Comparison of ENCODE assay signal across 3 cellular contexts in the genomic region with DNA sequence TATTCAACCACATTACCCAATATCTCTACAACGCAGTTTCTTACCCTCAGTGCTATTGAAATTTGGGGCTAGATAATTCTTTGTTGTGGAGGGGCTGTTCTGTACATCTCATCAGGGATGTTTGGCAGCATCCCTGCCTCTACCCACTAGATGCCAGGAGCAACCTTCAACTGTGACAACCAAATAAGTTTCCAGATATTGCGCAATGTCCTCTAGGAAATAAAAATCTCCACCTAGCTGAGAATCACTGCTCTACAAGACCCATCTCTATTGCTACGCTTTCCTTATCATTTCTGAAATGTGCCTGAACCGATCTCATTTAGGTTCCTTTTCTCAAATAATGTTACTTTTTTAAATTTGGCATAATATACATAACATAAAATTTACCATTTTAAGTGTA.
A peak's percentile ranks its signal among the peaks of the same experiment; 100 is the strongest.
TF ChIP-seq lines count a peak whose summit lies in the region.

No MANE protein-coding gene starts in this region.

TF ChIP-seq in HepG2, 621 proteins besides CTCF, POLR2A, EP300 and RAD21 (continues in another document):
- peak; percentile 91 for TF ChIP-seq CEBPG (CRISPR knock-in tag; IDR thresholded peaks at IDR 0.05)
- no peak for TF ChIP-seq ZNF720 (CRISPR knock-in tag; IDR thresholded peaks at IDR 0.05)
- no peak for TF ChIP-seq TAF1 (CRISPR knock-in tag; IDR thresholded peaks at IDR 0.05)
- TF ChIP-seq ZBTB1 (CRISPR knock-in tag; IDR thresholded peaks at IDR 0.05; ENCODE audit: borderline replicate concordance) = no peak
- TF ChIP-seq, protein P1, sequence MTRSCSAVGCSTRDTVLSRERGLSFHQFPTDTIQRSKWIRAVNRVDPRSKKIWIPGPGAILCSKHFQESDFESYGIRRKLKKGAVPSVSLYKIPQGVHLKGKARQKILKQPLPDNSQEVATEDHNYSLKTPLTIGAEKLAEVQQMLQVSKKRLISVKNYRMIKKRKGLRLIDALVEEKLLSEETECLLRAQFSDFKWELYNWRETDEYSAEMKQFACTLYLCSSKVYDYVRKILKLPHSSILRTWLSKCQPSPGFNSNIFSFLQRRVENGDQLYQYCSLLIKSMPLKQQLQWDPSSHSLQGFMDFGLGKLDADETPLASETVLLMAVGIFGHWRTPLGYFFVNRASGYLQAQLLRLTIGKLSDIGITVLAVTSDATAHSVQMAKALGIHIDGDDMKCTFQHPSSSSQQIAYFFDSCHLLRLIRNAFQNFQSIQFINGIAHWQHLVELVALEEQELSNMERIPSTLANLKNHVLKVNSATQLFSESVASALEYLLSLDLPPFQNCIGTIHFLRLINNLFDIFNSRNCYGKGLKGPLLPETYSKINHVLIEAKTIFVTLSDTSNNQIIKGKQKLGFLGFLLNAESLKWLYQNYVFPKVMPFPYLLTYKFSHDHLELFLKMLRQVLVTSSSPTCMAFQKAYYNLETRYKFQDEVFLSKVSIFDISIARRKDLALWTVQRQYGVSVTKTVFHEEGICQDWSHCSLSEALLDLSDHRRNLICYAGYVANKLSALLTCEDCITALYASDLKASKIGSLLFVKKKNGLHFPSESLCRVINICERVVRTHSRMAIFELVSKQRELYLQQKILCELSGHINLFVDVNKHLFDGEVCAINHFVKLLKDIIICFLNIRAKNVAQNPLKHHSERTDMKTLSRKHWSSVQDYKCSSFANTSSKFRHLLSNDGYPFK (CRISPR knock-in tag; IDR thresholded peaks at IDR 0.05; ENCODE audit: borderline replicate concordance) = no peak
- TF ChIP-seq NFATC3 (CRISPR knock-in tag; IDR thresholded peaks at IDR 0.05) = no peak
- TF ChIP-seq NFE2L1 (CRISPR knock-in tag; IDR thresholded peaks at IDR 0.05; ENCODE audit: borderline replicate concordance) = no peak
- TF ChIP-seq, protein P2, sequence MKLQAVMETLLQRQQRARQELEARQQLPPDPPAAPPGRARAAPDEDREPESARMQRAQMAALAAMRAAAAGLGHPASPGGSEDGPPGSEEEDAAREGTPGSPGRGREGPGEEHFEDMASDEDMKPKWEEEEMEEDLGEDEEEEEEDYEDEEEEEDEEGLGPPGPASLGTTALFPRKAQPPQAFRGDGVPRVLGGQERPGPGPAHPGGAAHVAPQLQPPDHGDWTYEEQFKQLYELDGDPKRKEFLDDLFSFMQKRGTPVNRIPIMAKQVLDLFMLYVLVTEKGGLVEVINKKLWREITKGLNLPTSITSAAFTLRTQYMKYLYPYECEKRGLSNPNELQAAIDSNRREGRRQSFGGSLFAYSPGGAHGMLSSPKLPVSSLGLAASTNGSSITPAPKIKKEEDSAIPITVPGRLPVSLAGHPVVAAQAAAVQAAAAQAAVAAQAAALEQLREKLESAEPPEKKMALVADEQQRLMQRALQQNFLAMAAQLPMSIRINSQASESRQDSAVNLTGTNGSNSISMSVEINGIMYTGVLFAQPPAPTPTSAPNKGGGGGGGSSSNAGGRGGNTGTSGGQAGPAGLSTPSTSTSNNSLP (IDR thresholded peaks at IDR 0.05; ENCODE audit: low read depth, low read length) = peak; percentile 24; the same call in 1 of the 2 replicates
- TF ChIP-seq CCAR2 (optimal IDR thresholded peaks at IDR 0.05; ENCODE audit: low read depth, low read length) = no peak
- TF ChIP-seq CEBPB (IDR thresholded peaks at IDR 0.05; ENCODE audit: borderline replicate concordance, low read depth, low read length) = peak; percentile 99
- no peak for TF ChIP-seq ZNF431 (CRISPR knock-in tag; IDR thresholded peaks at IDR 0.05; ENCODE audit: borderline replicate concordance, low read depth)
- no peak for TF ChIP-seq KDM5B (CRISPR knock-in tag; IDR thresholded peaks at IDR 0.05; ENCODE audit: borderline replicate concordance)
- no peak for TF ChIP-seq ZNF383 (CRISPR knock-in tag; IDR thresholded peaks at IDR 0.05; ENCODE audit: borderline replicate concordance)

TF ChIP-seq in IMR-90, 13 proteins besides CTCF, POLR2A, EP300 and RAD21:
- TF ChIP-seq RCOR1 (IDR thresholded peaks at IDR 0.05; ENCODE audit: insufficient replicate concordance, low read length) (no peak), CEBPB (IDR thresholded peaks at IDR 0.05; ENCODE audit: low read depth, low read length) (peak; percentile 96), BHLHE40 (IDR thresholded peaks at IDR 0.05; ENCODE audit: low read depth, low read length) (no peak), SMC3 (IDR thresholded peaks at IDR 0.05; ENCODE audit: low read depth, low read length) (no peak), MXI1 (IDR thresholded peaks at IDR 0.05; ENCODE audit: borderline replicate concordance, low read depth, low read length) (no peak)
- TF ChIP-seq, protein P3, sequence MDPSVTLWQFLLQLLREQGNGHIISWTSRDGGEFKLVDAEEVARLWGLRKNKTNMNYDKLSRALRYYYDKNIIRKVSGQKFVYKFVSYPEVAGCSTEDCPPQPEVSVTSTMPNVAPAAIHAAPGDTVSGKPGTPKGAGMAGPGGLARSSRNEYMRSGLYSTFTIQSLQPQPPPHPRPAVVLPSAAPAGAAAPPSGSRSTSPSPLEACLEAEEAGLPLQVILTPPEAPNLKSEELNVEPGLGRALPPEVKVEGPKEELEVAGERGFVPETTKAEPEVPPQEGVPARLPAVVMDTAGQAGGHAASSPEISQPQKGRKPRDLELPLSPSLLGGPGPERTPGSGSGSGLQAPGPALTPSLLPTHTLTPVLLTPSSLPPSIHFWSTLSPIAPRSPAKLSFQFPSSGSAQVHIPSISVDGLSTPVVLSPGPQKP (IDR thresholded peaks at IDR 0.05; ENCODE audit: borderline replicate concordance, low read depth, low read length) = no peak

TF ChIP-seq in K562, 482 proteins besides CTCF, POLR2A, EP300 and RAD21:
- no peak for TF ChIP-seq HOXB6 (CRISPR knock-in tag; IDR thresholded peaks at IDR 0.05; ENCODE audit: borderline replicate concordance)
- peak; percentile 96 for TF ChIP-seq CEBPB (tag; IDR thresholded peaks at IDR 0.05)
- no peak for TF ChIP-seq SUPT5H (IDR thresholded peaks at IDR 0.05)
- peak; percentile 59; the same call in 1 of the 2 replicates for TF ChIP-seq CEBPG (CRISPR knock-in tag; IDR thresholded peaks at IDR 0.05)
- peak; percentile 68 to 98 for TF ChIP-seq CEBPG (tag; conservative IDR thresholded peaks at IDR 0.05 in 1 of 2, IDR thresholded peaks at IDR 0.05 in 1 of 2)
- TF ChIP-seq, protein P4, sequence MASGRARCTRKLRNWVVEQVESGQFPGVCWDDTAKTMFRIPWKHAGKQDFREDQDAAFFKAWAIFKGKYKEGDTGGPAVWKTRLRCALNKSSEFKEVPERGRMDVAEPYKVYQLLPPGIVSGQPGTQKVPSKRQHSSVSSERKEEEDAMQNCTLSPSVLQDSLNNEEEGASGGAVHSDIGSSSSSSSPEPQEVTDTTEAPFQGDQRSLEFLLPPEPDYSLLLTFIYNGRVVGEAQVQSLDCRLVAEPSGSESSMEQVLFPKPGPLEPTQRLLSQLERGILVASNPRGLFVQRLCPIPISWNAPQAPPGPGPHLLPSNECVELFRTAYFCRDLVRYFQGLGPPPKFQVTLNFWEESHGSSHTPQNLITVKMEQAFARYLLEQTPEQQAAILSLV (tag; IDR thresholded peaks at IDR 0.05) = peak; percentile 54; the same call in 1 of the 2 replicates
